Comparison of ENCODE assay signal across 22 cellular contexts in genomic region chr6:157091243-157091642, GRCh38.
"Had no signal": no experiment of that assay in that cellular context is flagged by ENCODE, and none has a peak within 500 bp of the region (broad histone marks: within the 10 kb centered on the region; RNA-seq: fewer than 3 reads in every experiment).

No MANE protein-coding gene starts in this region.

- H3K4me1 ChIP-seq: Peyer's patch had no signal

- H3K27me3 ChIP-seq: Peyer's patch, SJSA1 had no signal

- H3K4me3 ChIP-seq: Peyer's patch, SJSA1 had no signal

- H3K27ac ChIP-seq: Peyer's patch, RWPE1, SJSA1 had no signal

- H3K36me3 ChIP-seq: Peyer's patch had no signal

- ATAC-seq: activated CD8-positive, alpha-beta memory T cell treated with anti-CD3 and anti-CD28 coated beads, Interleukin-2, amount 10 ng/mL, durations not matched to agents 7 days and 5 days; activated naive CD4-positive, alpha-beta T cell treated with anti-CD3 and anti-CD28 coated beads, Interleukin-2, amount 50 U/mL, for 72 hours; SK-N-SH treated with all-trans-retinoic acid at 6 μM for 48 hours had no signal

- DNase-seq: activated B cell treated with CpG ODN at 0.5 μM for 24 hours; activated CD4-positive, alpha-beta T cell treated with anti-CD3 and anti-CD28 coated beads for 1 hour; activated CD4-positive, alpha-beta T cell treated with anti-CD3 and anti-CD28 coated beads, Interleukin-2, amount 10 ng/mL, durations not matched to agents 24 days and 14 days; activated CD4-positive, alpha-beta T cell treated with anti-CD3 and anti-CD28 coated beads, Interleukin-2, amount 50 U/mL, for 48 hours; activated CD8-positive, alpha-beta memory T cell treated with anti-CD3 and anti-CD28 coated beads, Interleukin-2, amount 10 ng/mL, durations not matched to agents 7 days and 5 days; activated effector memory CD4-positive, alpha-beta T cell treated with anti-CD3 and anti-CD28 coated beads, Interleukin-2, amount 50 U/mL, for 16 hours; activated naive CD4-positive, alpha-beta T cell treated with Interleukin-2 at 50 U/mL for 16 hours; activated T-cell treated with anti-CD3 and anti-CD28 coated beads, Interleukin-2, amount 50 U/mL, for 24 hours; Karpas-422; NCI-H1105 treated with DMSO at 0.1 percent for 48 hours; NCI-H146; NCI-H187 treated with DMSO at 0.1 percent for 48 hours; NCI-H2081 treated with DMSO at 0.1 percent for 48 hours; NCI-H446; NCI-H524; Peyer's patch; Right ventricle myocardium superior; SW 1271 had no signal

- H3K9me3 ChIP-seq: Peyer's patch, SJSA1 had no signal
